8 cellular contexts compared by ENCODE assay signal in the genomic region with DNA sequence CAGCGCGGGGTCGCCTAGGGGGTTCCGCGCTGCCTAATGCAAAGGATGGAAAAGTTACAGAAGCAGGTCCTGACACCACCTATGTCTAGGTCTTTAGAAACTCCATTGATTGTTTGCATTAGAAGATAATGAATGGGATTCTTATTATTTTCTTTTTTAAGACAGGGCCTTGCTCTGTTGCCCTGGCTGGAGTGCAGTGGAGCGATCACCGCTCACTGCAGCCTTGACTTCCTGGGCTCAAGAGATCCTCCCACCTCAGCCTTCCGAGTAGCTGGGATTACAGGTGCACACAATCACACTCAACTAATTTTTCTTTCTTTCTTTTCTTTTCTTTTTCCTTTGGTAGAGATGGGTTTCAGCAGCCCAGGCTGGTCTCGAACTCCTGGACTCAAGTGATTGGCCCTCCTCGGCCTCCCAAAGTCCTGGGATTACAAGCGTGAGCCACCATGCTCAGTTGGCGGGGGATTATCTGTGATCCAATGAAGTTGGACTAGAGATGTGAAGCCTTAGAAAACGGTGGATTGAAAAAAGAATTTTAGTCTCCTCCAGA. TPM values are rescaled to one million over a fixed set of nuclear protein-coding genes. Genes with fewer than 3 reads are reported as not detected.
A peak's percentile ranks its signal among the peaks of the same experiment; 100 is the strongest.
DNase-seq lines count a peak whose midpoint lies in the region; ATAC-seq and TF ChIP-seq lines count a peak whose summit lies in the region.

No MANE protein-coding gene starts in this region.

- TF ChIP-seq POLR2A in HCT116 (IDR thresholded peaks at IDR 0.05; ENCODE audit: borderline replicate concordance, extremely low read depth, insufficient read depth, insufficient read length) (no peak), erythroblast (IDR thresholded peaks at IDR 0.05; ENCODE audit: low read length) (no peak)

- H3K4me1 ChIP-seq in HCT116 (ENCODE audit: control insufficient read depth in 1 of 2, insufficient read depth in 2 of 2, low read length in 2 of 2): peaks cover 10 to 20% of the 10 kb centered on the region in 2 experiments; a peak in 3 of 4 replicates
- peaks cover 20% of the 10 kb centered on the region for H3K4me1 ChIP-seq in PC-3 (ENCODE audit: insufficient read depth, low read length)
- H3K4me1 ChIP-seq in fibroblast of lung (ENCODE audit: control insufficient read depth, extremely low read depth, insufficient read depth, low read length): no peaks in the 10 kb centered on the region

- CTCF ChIA-PET in HCT116 (lab: Charles Lee): interaction anchor here (1.0 to 4.4 kb wide), 5 partner anchors 9 to 510 kb away, joined by 3 to 44 read pairs (median 10); no protein-coding TSS in a partner anchor
- CTCF ChIA-PET in PC-3 (lab: Charles Lee): interaction anchor here (1.0 to 2.6 kb wide), 2 partner anchors 11 to 80 kb away, joined by 3 to 24 read pairs; no protein-coding TSS in a partner anchor

- no peak; the same call in 1 of the 2 replicates for TF ChIP-seq RAD21 in HCT116 (IDR thresholded peaks at IDR 0.05; ENCODE audit: low read depth)

- no peak for TF ChIP-seq CTCF in HCT116 (IDR thresholded peaks at IDR 0.05 in 2 of 3, conservative IDR thresholded peaks at IDR 0.05 in 1 of 3; ENCODE audit: borderline replicate concordance in 1 of 3, insufficient read depth in 1 of 3, low read depth in 2 of 3, low read length in 2 of 3)
- TF ChIP-seq CTCF in PC-3 (conservative IDR thresholded peaks at IDR 0.05; ENCODE audit: low read depth, low read length): peak; percentile 36; the same call in 1 of the 2 replicates
- no peak for TF ChIP-seq CTCF in fibroblast of lung (conservative IDR thresholded peaks at IDR 0.05 in 1 of 2, IDR thresholded peaks at IDR 0.05 in 1 of 2; ENCODE audit: low read depth in 1 of 2, low read length in 2 of 2)

- ATAC-seq in GM18498 (IDR thresholded peaks at IDR 0.05; ENCODE audit: unreplicated experiment) (peak; percentile 20), HCT116 (peak; percentile 15), PC-3 (peak; percentile 2; the same call in 1 of the 2 replicates)

- peaks cover 0 to 5% of the 10 kb centered on the region in 2 experiments; a peak in 1 of 4 replicates for H3K36me3 ChIP-seq in HCT116 (ENCODE audit: control insufficient read depth in 1 of 2, insufficient read depth in 2 of 2, low read length in 2 of 2)
- peaks cover 18% of the 10 kb centered on the region; the same call in 1 of the 2 replicates for H3K36me3 ChIP-seq in PC-3 (ENCODE audit: low read depth, low read length)
- no peaks in the 10 kb centered on the region for H3K36me3 ChIP-seq in fibroblast of lung (ENCODE audit: control insufficient read depth, insufficient read depth, low read length)

- H4K20me1 ChIP-seq in HCT116 (ENCODE audit: insufficient read depth): no peaks in the 10 kb centered on the region
- no peaks in the 10 kb centered on the region for H4K20me1 ChIP-seq in PC-3 (ENCODE audit: low read length)
- no peaks in the 10 kb centered on the region for H4K20me1 ChIP-seq in fibroblast of lung (ENCODE audit: control insufficient read depth, extremely low read depth, insufficient read depth, low read length)

- H3K4me2 ChIP-seq in HCT116 (ENCODE audit: low read length): peak overlapping the region; percentile 96
- peak overlapping the region; percentile 95 for H3K4me2 ChIP-seq in PC-3 (ENCODE audit: low read length)
- peak overlapping the region; percentile 87 for H3K4me2 ChIP-seq in fibroblast of lung (ENCODE audit: extremely low read depth, insufficient read depth, low read length)

- no peaks in the 10 kb centered on the region for H3K9me2 ChIP-seq in HCT116 (ENCODE audit: insufficient read depth)
- no peaks in the 10 kb centered on the region for H3K9me2 ChIP-seq in PC-3 (replicated peaks; ENCODE audit: low read length)

- H3K9ac ChIP-seq in HCT116 (ENCODE audit: low read length) (peak overlapping the region; percentile 55), PC-3 (ENCODE audit: low read length) (peak overlapping the region; percentile 71), fibroblast of lung (ENCODE audit: insufficient read depth, low read length) (peak overlapping the region; percentile 52)

- no peaks in the 10 kb centered on the region for H3K27me3 ChIP-seq in HCT116 (ENCODE audit: insufficient read depth, low read length)
- H3K27me3 ChIP-seq in PC-3 (ENCODE audit: low read length): no peaks in the 10 kb centered on the region
- no peaks in the 10 kb centered on the region for H3K27me3 ChIP-seq in fibroblast of lung (ENCODE audit: control insufficient read depth, insufficient read depth, low read length)

- BruUV-seq in HCT116 (replicated peaks; lab: Mats Ljungman, UMichigan) (no TSS peak), PC-3 (replicated peaks; lab: Mats Ljungman, UMichigan) (TSS peak; percentile 41)

- peak overlapping the region; percentile 83 for H2AFZ ChIP-seq in HCT116 (ENCODE audit: low read depth, low read length, poor library complexity, severe bottlenecking)
- H2AFZ ChIP-seq in PC-3 (ENCODE audit: low read length): peak overlapping the region; percentile 99
- H2AFZ ChIP-seq in fibroblast of lung (ENCODE audit: low read length): peak overlapping the region; percentile 73

- no peaks in the 10 kb centered on the region for H3K9me3 ChIP-seq in HCT116 (ENCODE audit: control insufficient read depth in 1 of 2, insufficient read depth in 1 of 2, low read depth in 1 of 2, low read length in 2 of 2)
- H3K9me3 ChIP-seq in PC-3 (ENCODE audit: low read length): no peaks in the 10 kb centered on the region
- no peaks in the 10 kb centered on the region for H3K9me3 ChIP-seq in fibroblast of lung (ENCODE audit: control insufficient read depth, insufficient read depth, low read depth, low read length)

- POLR2A ChIA-PET in HCT116 (lab: Charles Lee): interaction anchor here (1.3 to 2.5 kb wide), 3 partner anchors 10 to 154 kb away, joined by 3 to 16 read pairs (median 8); partner anchors contain the start of gene PIKFYVE
- POLR2A ChIA-PET in PC-3 (lab: Charles Lee; ENCODE audit: unreplicated experiment): no interaction called here

- peak overlapping the region; percentile 64 for H3K27ac ChIP-seq in HCT116 (ENCODE audit: low read depth, low read length)
- peak overlapping the region; percentile 61 for H3K27ac ChIP-seq in PC-3 (ENCODE audit: low read length)
- H3K27ac ChIP-seq in fibroblast of lung (ENCODE audit: insufficient read depth, low read length): peak overlapping the region; percentile 73
- peak overlapping the region in 20 of 21 experiments; percentile 6 to 84 (median 68) for H3K27ac ChIP-seq in skin epidermis

- intact Hi-C loops in HCT116 (cut with micrococcal nuclease) (loop anchor here (2.0 to 5.0 kb wide), 3 partner anchors 81 to 1077 kb away; no protein-coding TSS in a partner anchor), PC-3 (cut with micrococcal nuclease) (loop anchor here (1.0 kb wide), 3 partner anchors 11 to 153 kb away; partner anchors contain the start of gene PIKFYVE)

- H3F3A ChIP-seq in PC-3 (ENCODE audit: low read length, unreplicated experiment): no peaks in the 10 kb centered on the region

- DNase-seq in HCT116 (ENCODE audit: low read depth, low spot score): no peak
- DNase-seq in PC-3: no peak
- no peak for DNase-seq in fibroblast of lung (ENCODE audit: low read depth in 2 of 2)
- no peak for DNase-seq in erythroblast (lab: John Stamatoyannopoulos, UW)
- no peak for DNase-seq in activated effector memory CD4-positive, alpha-beta T cell treated with Interleukin-2 at 50 U/mL for 16 hours
- no peak for DNase-seq in NCI-H128 (lab: John Stamatoyannopoulos, UW; ENCODE audit: unreplicated experiment)

- RAD21 ChIA-PET in HCT116 (lab: Charles Lee; ENCODE audit: low non-redundant PET in 1 of 2, low total read pairs in 2 of 2, uncharacterized antibody in 2 of 2, unreplicated experiment in 2 of 2): no interaction called here

- no peaks in the 10 kb centered on the region for H3K79me2 ChIP-seq in HCT116 (ENCODE audit: insufficient read depth, low read length)
- peaks cover 15% of the 10 kb centered on the region for H3K79me2 ChIP-seq in PC-3 (ENCODE audit: low read length)
- H3K79me2 ChIP-seq in fibroblast of lung (ENCODE audit: control insufficient read depth, insufficient read depth, low read length): peaks cover 3% of the 10 kb centered on the region

- H3K4me3 ChIP-seq in HCT116 (replicated peaks in 1 of 2; ENCODE audit: low read depth in 1 of 2, low read length in 2 of 2) (peak overlapping the region; percentile 79 to 80), PC-3 (ENCODE audit: low read length) (peak overlapping the region; percentile 99), fibroblast of lung (replicated peaks in 1 of 4; ENCODE audit: control extremely low read depth in 1 of 4, insufficient read depth in 1 of 4, low read depth in 3 of 4, low read length in 4 of 4) (peak overlapping the region; percentile 65 to 98 (median 84)), skin epidermis (peak overlapping the region; percentile 67 to 90 (median 84))

TF ChIP-seq in HCT116, 20 proteins besides CTCF, POLR2A, EP300 and RAD21:
- TF ChIP-seq CBX3 (IDR thresholded peaks at IDR 0.05; ENCODE audit: low read depth): 0 out of 2 replicates have a peak, but pooled peaks have one; percentile 0
- TF ChIP-seq ZFX (IDR thresholded peaks at IDR 0.05): no peak

RNA-seq across cellular contexts. Expression of gene IDH1, which starts 0.8 kb away (rescaled TPM):
- total RNA-seq in HCT116 (2021; ENCODE audit: unreplicated experiment) (91.2 TPM), PC-3 (2014; rRNA removed) (71.5 and 73.6 TPM in 2 replicates), fibroblast of lung (353 and 378 TPM in 2 replicates)
- polyA plus RNA-seq in HCT116 (2012): 62.8 and 65.9 TPM in 2 replicates
- polyA plus RNA-seq in fibroblast of lung: 199 and 200 TPM in 2 replicates
- polyA plus RNA-seq in fibroblast of lung (2012): 118 and 132 TPM in 2 replicates
- polyA minus RNA-seq in fibroblast of lung (ENCODE audit: low replicate concordance): 29.0 and 36.5 TPM in 2 replicates

RNA-seq across cellular contexts. Expression of gene PIKFYVE, which starts 10.4 kb away (rescaled TPM):
- total RNA-seq in HCT116 (2021; ENCODE audit: unreplicated experiment) (21.8 TPM), PC-3 (2014; rRNA removed) (18.8 and 19.4 TPM in 2 replicates), fibroblast of lung (33.6 and 40.1 TPM in 2 replicates)
- polyA plus RNA-seq in HCT116 (2012): 4.2 and 5.2 TPM in 2 replicates
- polyA plus RNA-seq in fibroblast of lung: 22.0 and 23.8 TPM in 2 replicates
- 9.5 and 11.4 TPM in 2 replicates for polyA plus RNA-seq in fibroblast of lung (2012)
- 7.6 and 17.4 TPM in 2 replicates for polyA minus RNA-seq in fibroblast of lung (ENCODE audit: low replicate concordance)
